In genomic region chr7:47505317-47506007, GRCh38 we compare ENCODE assay signal across 16 cellular contexts.
"Had no signal": no experiment of that assay in that cellular context is flagged by ENCODE, and none has a peak within 500 bp of the region (broad histone marks: within the 10 kb centered on the region; RNA-seq: fewer than 3 reads in every experiment).

No MANE protein-coding gene starts in this region.

- H3K9me3 ChIP-seq: psoas muscle, sigmoid colon, suprapubic skin had no signal

- H3K27ac ChIP-seq: cardiac muscle cell, psoas muscle, sigmoid colon, suprapubic skin had no signal

- H3K36me3 ChIP-seq: cardiac muscle cell, sigmoid colon, suprapubic skin had no signal

- H3K27ac Mint-ChIP-seq: activated CD4-positive, alpha-beta memory T cell treated with anti-CD3 and anti-CD28 coated beads for 36 hours; activated naive CD8-positive, alpha-beta T cell treated with anti-CD3 and anti-CD28 coated beads for 36 hours had no signal

- H3K27me3 Mint-ChIP-seq: activated CD4-positive, alpha-beta memory T cell treated with anti-CD3 and anti-CD28 coated beads for 36 hours; activated naive CD8-positive, alpha-beta T cell treated with anti-CD3 and anti-CD28 coated beads for 36 hours had no signal

- H3K4me3 Mint-ChIP-seq: activated CD4-positive, alpha-beta memory T cell treated with anti-CD3 and anti-CD28 coated beads for 36 hours; activated naive CD8-positive, alpha-beta T cell treated with anti-CD3 and anti-CD28 coated beads for 36 hours; activated T-cell treated with anti-CD3 and anti-CD28 coated beads, Interleukin-2, amount 50 U/mL, for 4 hours had no signal

- DNase-seq: activated CD4-positive, alpha-beta memory T cell treated with anti-CD3 and anti-CD28 coated beads for 36 hours; activated effector memory CD4-positive, alpha-beta T cell treated with anti-CD3 and anti-CD28 coated beads, Interleukin-2, amount 50 U/mL, for 16 hours; activated naive CD8-positive, alpha-beta T cell treated with anti-CD3 and anti-CD28 coated beads for 36 hours; activated T-cell treated with anti-CD3 and anti-CD28 coated beads, Interleukin-2, amount 50 U/mL, for 4 hours; anterior cingulate cortex; effector CD8-positive, alpha-beta T cell; foreskin melanocyte; heart right ventricle; islet precursor cell; left ventricle myocardium superior; stimulated activated CD4-positive, alpha-beta T cell treated with anti-CD3 and anti-CD28 coated beads, Interleukin-12 subunit alpha, Interleukin-12 subunit beta, amount 100 ng/mL, for 4 hours; stimulated activated naive CD8-positive, alpha-beta T cell treated with anti-CD3 and anti-CD28 coated beads, Interleukin-15, Interleukin-2, amounts not matched to agents 100 U/mL and 50 U/mL, for 24 hours had no signal

- H3K36me3 Mint-ChIP-seq: activated CD4-positive, alpha-beta memory T cell treated with anti-CD3 and anti-CD28 coated beads for 36 hours; activated naive CD8-positive, alpha-beta T cell treated with anti-CD3 and anti-CD28 coated beads for 36 hours had no signal

- ATAC-seq: activated T-cell treated with anti-CD3 and anti-CD28 coated beads, Interleukin-2, amount 50 U/mL, for 4 hours; left ventricle myocardium superior; psoas muscle; stimulated activated naive CD8-positive, alpha-beta T cell treated with anti-CD3 and anti-CD28 coated beads, Interleukin-15, Interleukin-2, amounts not matched to agents 100 U/mL and 50 U/mL, for 24 hours had no signal

- H3K27me3 ChIP-seq: cardiac muscle cell, heart right ventricle, sigmoid colon, suprapubic skin had no signal

- H3K9me3 Mint-ChIP-seq: activated CD4-positive, alpha-beta memory T cell treated with anti-CD3 and anti-CD28 coated beads for 36 hours; activated naive CD8-positive, alpha-beta T cell treated with anti-CD3 and anti-CD28 coated beads for 36 hours; activated T-cell treated with anti-CD3 and anti-CD28 coated beads, Interleukin-2, amount 50 U/mL, for 4 hours had no signal

- H3K4me3 ChIP-seq: cardiac muscle cell, heart right ventricle, psoas muscle, sigmoid colon, suprapubic skin had no signal

- H3K4me1 Mint-ChIP-seq: activated naive CD8-positive, alpha-beta T cell treated with anti-CD3 and anti-CD28 coated beads for 36 hours had no signal
